ENCODE assay signal across 16 cellular contexts in the genomic region with DNA sequence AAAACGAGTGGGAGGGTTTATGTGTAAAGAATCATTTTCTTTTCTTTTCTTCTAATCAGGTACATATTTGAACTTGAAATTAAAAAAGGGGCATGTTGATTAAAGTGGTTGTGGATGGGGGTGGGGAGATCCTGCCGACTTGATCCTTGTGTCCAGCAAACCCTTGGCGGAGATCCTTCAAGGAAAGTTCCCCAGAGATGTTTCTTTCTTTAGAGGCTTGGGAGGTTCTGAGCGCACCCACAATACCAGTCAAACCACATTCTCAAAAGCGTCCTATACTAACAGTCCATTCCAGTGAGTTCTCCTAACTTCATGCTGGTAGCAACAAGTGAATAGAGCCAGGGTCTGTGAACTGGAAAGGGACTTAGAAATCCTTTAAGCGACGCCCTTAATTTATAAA. TPM values are rescaled to one million over a fixed set of nuclear protein-coding genes. Genes with fewer than 3 reads are reported as not detected.
DNase-seq lines count a peak whose midpoint lies in the region; ATAC-seq, FAIRE-seq and TF ChIP-seq lines count a peak whose summit lies in the region.
"Had no signal": no experiment of that assay in that cellular context is flagged by ENCODE, and none has a peak within 500 bp of the region (broad histone marks: within the 10 kb centered on the region; RNA-seq: fewer than 3 reads in every experiment).

No MANE protein-coding gene starts in this region.

- peaks cover 9% of the 10 kb centered on the region for H3K27me3 Mint-ChIP-seq in neural progenitor cell (ENCODE audit: insufficient read depth, low read depth)
- H3K27me3 Mint-ChIP-seq: CD8-positive, alpha-beta memory T cell; IgD-negative memory B cell had no signal

- no peak for FAIRE-seq in GM12892 (lab: Jason Lieb, UNC)

- no peaks in the 10 kb centered on the region for H3K79me2 ChIP-seq in neural progenitor cell (ENCODE audit: low read depth)

- H3K4me2 ChIP-seq in neural progenitor cell, result no peak overlapping the region

- H3K4me1 ChIP-seq in SJCRH30, result peaks cover 67% of the 10 kb centered on the region
- no peaks in the 10 kb centered on the region for H3K4me1 ChIP-seq in foreskin keratinocyte
- peaks cover 26% of the 10 kb centered on the region for H3K4me1 ChIP-seq in neural progenitor cell

- no peak overlapping the region for H3K9ac ChIP-seq in neural progenitor cell

- peaks cover 8% of the 10 kb centered on the region for H3F3A ChIP-seq in neural progenitor cell (ENCODE audit: low read depth)

- H3K27ac ChIP-seq in SJCRH30 (peak overlapping the region; percentile 53), foreskin keratinocyte (no peak overlapping the region), neural progenitor cell (no peak overlapping the region)
- H3K27ac ChIP-seq: RWPE1, SK-N-MC had no signal

- TF ChIP-seq CTCF in foreskin keratinocyte (conservative IDR thresholded peaks at IDR 0.05), result no peak
- no peak for TF ChIP-seq CTCF in neural progenitor cell (IDR thresholded peaks at IDR 0.05)

- peaks cover 25% of the 10 kb centered on the region for H3K4me1 Mint-ChIP-seq in neural progenitor cell
- H3K4me1 Mint-ChIP-seq: CD8-positive, alpha-beta memory T cell; IgD-negative memory B cell had no signal

- H3K36me3 ChIP-seq in SJCRH30, result no peaks in the 10 kb centered on the region
- H3K36me3 ChIP-seq in neural progenitor cell, result no peaks in the 10 kb centered on the region

- no peaks in the 10 kb centered on the region for H3K36me3 Mint-ChIP-seq in neural progenitor cell
- H3K36me3 Mint-ChIP-seq: CD8-positive, alpha-beta memory T cell; IgD-negative memory B cell had no signal

- peaks cover 3% of the 10 kb centered on the region for H3K9me3 Mint-ChIP-seq in neural progenitor cell
- H3K9me3 Mint-ChIP-seq: IgD-negative memory B cell had no signal

- no peaks in the 10 kb centered on the region for H4K20me1 ChIP-seq in neural progenitor cell (ENCODE audit: low read depth)

- no peak overlapping the region for H3K4me3 ChIP-seq in SJCRH30
- no peak overlapping the region for H3K4me3 ChIP-seq in neural progenitor cell
- H3K4me3 ChIP-seq: SK-N-MC had no signal

- H3K4me3 Mint-ChIP-seq in neural progenitor cell, result no peak overlapping the region
- H3K4me3 Mint-ChIP-seq: CD8-positive, alpha-beta memory T cell; IgD-negative memory B cell had no signal

- H2AFZ ChIP-seq in neural progenitor cell (replicated peaks), result no peak overlapping the region

- no peak for DNase-seq in SJCRH30
- DNase-seq in foreskin keratinocyte, result no peak
- DNase-seq in neural progenitor cell (ENCODE audit: low spot score), result no peak
- DNase-seq in NCI-H1930 (lab: John Stamatoyannopoulos, UW), result no peak
- no peak for DNase-seq in mesenteric fat pad (ENCODE audit: low spot score)
- DNase-seq in GM12892 (ENCODE audit: insufficient read length), result no peak
- DNase-seq: CD8-positive, alpha-beta memory T cell; DMS 273 treated with DMSO at 0.1 percent for 48 hours; NCI-H1436; NCI-H2081 had no signal

- ATAC-seq in foreskin keratinocyte, result peak; percentile 26
- ATAC-seq in GM21390 (IDR thresholded peaks at IDR 0.05; ENCODE audit: unreplicated experiment), result no peak

- H3K27ac Mint-ChIP-seq in neural progenitor cell, result peak overlapping the region; percentile 36
- H3K27ac Mint-ChIP-seq: CD8-positive, alpha-beta memory T cell; IgD-negative memory B cell had no signal

- H3K9me3 ChIP-seq in SJCRH30 (replicated peaks) (no peaks in the 10 kb centered on the region), neural progenitor cell (ENCODE audit: low read depth) (no peaks in the 10 kb centered on the region)

- H3K27me3 ChIP-seq in SJCRH30 (no peaks in the 10 kb centered on the region), foreskin keratinocyte (no peaks in the 10 kb centered on the region), neural progenitor cell (no peaks in the 10 kb centered on the region)

- no peak for TF ChIP-seq POLR2A in GM12892 (IDR thresholded peaks at IDR 0.05; ENCODE audit: low read depth, low read length)

RNA-seq across cellular contexts. Expression of a gene that starts 49.2 kb away (rescaled TPM):
- 185 and 190 TPM in 2 replicates for total RNA-seq in SJCRH30 (2014; rRNA removed; shearing (Covaris generic))
- 0.10 TPM in 1 of 2 replicates, not detected in the other for total RNA-seq in foreskin keratinocyte
- 0.03 and 0.19 TPM in 2 replicates for polyA plus RNA-seq in foreskin keratinocyte
- total RNA-seq in neural progenitor cell (ENCODE audit: low replicate concordance), result 24.7 and 26.7 TPM in 2 replicates
- 0.29 TPM for total RNA-seq in mesenteric fat pad
- polyA plus RNA-seq in GM12892 (2012; ENCODE audit: missing spikeins), result not detected
- total RNA-seq: CD8-positive, alpha-beta memory T cell had no signal
- polyA plus RNA-seq: AG04450; BJ; CD8-positive, alpha-beta memory T cell; IgD-negative memory B cell had no signal

Comparison
In these comparisons a context has a peak if more than half of its experiments do, and no peak if none do; other contexts are left out.
1. RNA of a gene that starts 49.2 kb away (total RNA-seq): 185 to 190 TPM in SJCRH30 and 24.7 to 26.7 TPM in neural progenitor cell; 0.29 TPM in mesenteric fat pad (single experiment) and 0.10 TPM in foreskin keratinocyte; every median in the first group is over 10 times any median in the second.